1 cellular context compared by ENCODE assay signal in the genomic region with DNA sequence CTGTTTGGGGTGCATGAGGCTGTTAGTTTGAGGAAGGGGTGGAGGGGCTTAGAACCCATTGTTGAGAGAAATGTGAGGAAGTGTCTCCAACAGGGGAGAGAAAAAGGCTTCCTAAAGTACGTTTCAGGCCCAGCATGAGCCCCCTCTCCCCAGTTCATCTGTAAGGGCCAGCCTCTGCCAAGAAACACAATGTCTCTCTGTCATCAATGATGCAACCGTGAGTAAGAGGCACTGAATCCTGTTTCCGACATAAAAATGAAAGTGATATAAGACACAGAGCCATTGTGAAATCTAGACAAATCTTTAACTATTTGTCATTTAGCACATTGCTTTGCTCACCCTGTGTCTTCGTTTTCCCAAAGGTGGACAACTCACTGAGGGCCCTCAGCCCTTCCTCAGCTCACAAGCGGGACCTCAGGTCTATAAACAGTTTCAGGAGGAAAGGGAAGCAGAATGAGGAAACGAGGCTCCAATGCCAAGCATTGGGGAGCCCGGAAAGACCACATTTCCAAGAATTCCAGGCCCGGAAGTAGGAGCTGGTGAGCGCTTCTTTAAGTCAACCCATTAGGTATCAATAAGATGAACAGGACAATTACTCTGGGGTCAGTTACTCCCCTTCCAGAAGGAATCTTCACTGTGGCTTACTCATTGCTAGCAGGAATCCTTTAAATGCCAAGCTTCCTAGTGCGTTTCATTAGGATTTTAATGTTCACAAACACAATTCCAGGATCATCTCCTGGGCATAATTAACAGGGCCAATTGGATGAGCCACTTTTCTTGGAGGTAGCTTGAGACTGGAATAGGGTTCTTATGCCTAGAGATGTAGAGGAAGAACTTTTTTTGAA.
TF ChIP-seq lines count a peak whose summit lies in the region.

No MANE protein-coding gene starts in this region.

TF ChIP-seq in HEK293, 187 proteins besides CTCF, POLR2A, EP300 and RAD21 (continued from another document):
- TF ChIP-seq, protein P1, sequence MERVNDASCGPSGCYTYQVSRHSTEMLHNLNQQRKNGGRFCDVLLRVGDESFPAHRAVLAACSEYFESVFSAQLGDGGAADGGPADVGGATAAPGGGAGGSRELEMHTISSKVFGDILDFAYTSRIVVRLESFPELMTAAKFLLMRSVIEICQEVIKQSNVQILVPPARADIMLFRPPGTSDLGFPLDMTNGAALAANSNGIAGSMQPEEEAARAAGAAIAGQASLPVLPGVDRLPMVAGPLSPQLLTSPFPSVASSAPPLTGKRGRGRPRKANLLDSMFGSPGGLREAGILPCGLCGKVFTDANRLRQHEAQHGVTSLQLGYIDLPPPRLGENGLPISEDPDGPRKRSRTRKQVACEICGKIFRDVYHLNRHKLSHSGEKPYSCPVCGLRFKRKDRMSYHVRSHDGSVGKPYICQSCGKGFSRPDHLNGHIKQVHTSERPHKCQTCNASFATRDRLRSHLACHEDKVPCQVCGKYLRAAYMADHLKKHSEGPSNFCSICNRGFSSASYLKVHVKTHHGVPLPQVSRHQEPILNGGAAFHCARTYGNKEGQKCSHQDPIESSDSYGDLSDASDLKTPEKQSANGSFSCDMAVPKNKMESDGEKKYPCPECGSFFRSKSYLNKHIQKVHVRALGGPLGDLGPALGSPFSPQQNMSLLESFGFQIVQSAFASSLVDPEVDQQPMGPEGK (tag by site-specific recombination; IDR thresholded peaks at IDR 0.05) = peak; percentile 73
- TF ChIP-seq GLI4 (tag by site-specific recombination; IDR thresholded peaks at IDR 0.05) (no peak), PRDM10 (tag by site-specific recombination; IDR thresholded peaks at IDR 0.05) (no peak; the same call in 1 of the 2 replicates)
- TF ChIP-seq, protein P2, sequence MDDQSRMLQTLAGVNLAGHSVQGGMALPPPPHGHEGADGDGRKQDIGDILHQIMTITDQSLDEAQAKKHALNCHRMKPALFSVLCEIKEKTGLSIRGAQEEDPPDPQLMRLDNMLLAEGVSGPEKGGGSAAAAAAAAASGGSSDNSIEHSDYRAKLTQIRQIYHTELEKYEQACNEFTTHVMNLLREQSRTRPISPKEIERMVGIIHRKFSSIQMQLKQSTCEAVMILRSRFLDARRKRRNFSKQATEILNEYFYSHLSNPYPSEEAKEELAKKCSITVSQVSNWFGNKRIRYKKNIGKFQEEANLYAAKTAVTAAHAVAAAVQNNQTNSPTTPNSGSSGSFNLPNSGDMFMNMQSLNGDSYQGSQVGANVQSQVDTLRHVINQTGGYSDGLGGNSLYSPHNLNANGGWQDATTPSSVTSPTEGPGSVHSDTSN (CRISPR knock-in tag; IDR thresholded peaks at IDR 0.05) = no peak
